ENCODE assay signal across 8 cellular contexts in genomic region chr16:86016201-86016965, GRCh38.
A peak's percentile ranks its signal among the peaks of the same experiment; 100 is the strongest.
DNase-seq lines count a peak whose midpoint lies in the region; ATAC-seq and TF ChIP-seq lines count a peak whose summit lies in the region.

No MANE protein-coding gene starts in this region.

- no peaks in the 10 kb centered on the region for H3K9me2 ChIP-seq in DOHH2 (replicated peaks; ENCODE audit: control insufficient read depth, low read length)

- H3K79me2 ChIP-seq in DOHH2 (ENCODE audit: control insufficient read depth, low read length) = no peaks in the 10 kb centered on the region

- no peaks in the 10 kb centered on the region for H3K36me3 ChIP-seq in DOHH2 (ENCODE audit: control insufficient read depth, low read length)

- no peaks in the 10 kb centered on the region for H3K36me3 Mint-ChIP-seq in MCF 10A (ENCODE audit: insufficient read depth, unreplicated experiment)

- no peak overlapping the region for H3K27ac ChIP-seq in DOHH2 (ENCODE audit: low read depth, low read length)

- H3K9me3 ChIP-seq in DOHH2 (ENCODE audit: control insufficient read depth, insufficient read depth, low read length) = peaks cover 11% of the 10 kb centered on the region

- BruUV-seq in MCF 10A (replicated peaks; lab: Mats Ljungman, UMichigan) = no TSS peak

- peaks cover 8% of the 10 kb centered on the region for H3K9me3 Mint-ChIP-seq in MCF 10A (ENCODE audit: unreplicated experiment)

- POLR2A ChIA-PET in MCF 10A (lab: Yijun Ruan, JAX) = interaction anchor here (0.8 kb wide), 1 partner anchor 195 kb away, joined by 3 read pairs; no protein-coding TSS in a partner anchor

- peaks cover 9% of the 10 kb centered on the region for H3K27me3 ChIP-seq in DOHH2 (ENCODE audit: control insufficient read depth, low read length)

- TF ChIP-seq CTCF in DOHH2 (IDR thresholded peaks at IDR 0.05; ENCODE audit: low read depth, low read length, poor library complexity, severe bottlenecking) (peak; percentile 89), MCF 10A (IDR thresholded peaks at IDR 0.05; ENCODE audit: unreplicated experiment) (peak; percentile 85)

- no peaks in the 10 kb centered on the region for H4K20me1 ChIP-seq in DOHH2 (ENCODE audit: control insufficient read depth, insufficient read depth, low read depth, low read length)

- no peak overlapping the region for H3K4me3 ChIP-seq in DOHH2 (ENCODE audit: low read length)

- no peak overlapping the region for H3K27ac Mint-ChIP-seq in MCF 10A (ENCODE audit: low read depth, unreplicated experiment)

- no peak overlapping the region for H3K4me3 Mint-ChIP-seq in MCF 10A (ENCODE audit: unreplicated experiment)

- peak overlapping the region; percentile 15; the same call in 1 of the 2 replicates for H3K4me2 ChIP-seq in DOHH2 (ENCODE audit: low read length)

- H3F3A ChIP-seq in DOHH2 (ENCODE audit: control insufficient read depth, insufficient read depth) = peaks cover 9% of the 10 kb centered on the region

- peaks cover 48% of the 10 kb centered on the region for H3K4me1 ChIP-seq in DOHH2 (ENCODE audit: control insufficient read depth, low read length)

- DNase-seq in KG1 (lab: John Stamatoyannopoulos, UW) = peak; percentile 17
- DNase-seq in SKM-1 treated with dmso at 0.1 percent for 144 hours (lab: John Stamatoyannopoulos, UW; ENCODE audit: unreplicated experiment) = peak; percentile 63
- peak; percentile 64 for DNase-seq in MCF 10A (ENCODE audit: unreplicated experiment)
- DNase-seq in iPS-NIHi11 (ENCODE audit: low spot score) = peak; percentile 86
- peak; percentile 36 for DNase-seq in smooth muscle cell of the brain vasculature (ENCODE audit: low read depth, low spot score)

- no peaks in the 10 kb centered on the region for H3K4me1 Mint-ChIP-seq in MCF 10A (ENCODE audit: insufficient read depth, unreplicated experiment)

- CTCF ChIA-PET in MCF 10A (lab: Yijun Ruan, JAX) = interaction anchor here (0.6 to 8.8 kb wide), 12 partner anchors 9 to 502 kb away, joined by 3 to 125 read pairs (median 4); no protein-coding TSS in a partner anchor

- intact Hi-C loops in MCF 10A (cut with micrococcal nuclease) = loop anchor here (1.0 kb wide), 1 partner anchor 195 kb away; no protein-coding TSS in a partner anchor

- H3K27me3 Mint-ChIP-seq in MCF 10A (ENCODE audit: insufficient read depth, unreplicated experiment) = peaks cover 60% of the 10 kb centered on the region

- ATAC-seq in HG03108 (IDR thresholded peaks at IDR 0.05; ENCODE audit: unreplicated experiment) = no peak
- ATAC-seq in GM18907 (IDR thresholded peaks at IDR 0.05; ENCODE audit: unreplicated experiment) = no peak

Comparison
In these comparisons a context has a peak if more than half of its experiments do, and no peak if none do; other contexts are left out.
1. DNase-seq: peak in every context shown above with its lines; median percentile 86 in iPS-NIHi11; 64 in MCF 10A; 63 in SKM-1 treated with dmso at 0.1 percent for 144 hours; 36 in smooth muscle cell of the brain vasculature; 17 in KG1.